Comparison of ENCODE assay signal across 11 cellular contexts in genomic region chr12:1760566-1761382, GRCh38. TPM values are rescaled to one million over a fixed set of nuclear protein-coding genes. Genes with fewer than 3 reads are reported as not detected.
DNase-seq lines count a peak whose midpoint lies in the region; ATAC-seq, FAIRE-seq and TF ChIP-seq lines count a peak whose summit lies in the region.
"Had no signal": no experiment of that assay in that cellular context is flagged by ENCODE, and none has a peak within 500 bp of the region (broad histone marks: within the 10 kb centered on the region; RNA-seq: fewer than 3 reads in every experiment).

No MANE protein-coding gene starts in this region.

- no peak for TF ChIP-seq RAD21 in K562 (CRISPR knock-in tag; conservative IDR thresholded peaks at IDR 0.05 in 1 of 2, IDR thresholded peaks at IDR 0.05 in 1 of 2)

- DNase-seq in ACHN: peak; percentile 99
- DNase-seq in HTR-8/SVneo (ENCODE audit: insufficient read length, low spot score): peak; percentile 52
- DNase-seq in K562 (ENCODE audit: extremely low read depth in 1 of 4, low spot score in 3 of 4): peak in 2 of 4 experiments; percentile 14 to 44
- DNase-seq in kidney tubule cell (ENCODE audit: low spot score): peak; percentile 95
- no peak for DNase-seq in endothelial cell (ENCODE audit: low spot score)
- DNase-seq in CD8-positive, alpha-beta T cell: no peak
- no peak for DNase-seq in Caco-2
- no peak for DNase-seq in activated CD8-positive, alpha-beta memory T cell treated with anti-CD3 and anti-CD28 coated beads, Interleukin-2, amount 50 U/mL, for 4 hours
- DNase-seq: activated CD4-positive, alpha-beta T cell treated with anti-CD3 and anti-CD28 coated beads for 36 hours had no signal

- BruUV-seq in K562 (replicated peaks; lab: Mats Ljungman, UMichigan) (no TSS peak), Caco-2 (replicated peaks; lab: Mats Ljungman, UMichigan) (no TSS peak)

- H3K4me1 ChIP-seq in K562 (replicated peaks in 1 of 2; ENCODE audit: control insufficient read depth in 2 of 2, insufficient read depth in 2 of 2, low read length in 2 of 2) (peaks cover 0 to 2% of the 10 kb centered on the region in 2 experiments; a peak in 1 of 5 replicates), Caco-2 (peaks cover 33% of the 10 kb centered on the region)
- H3K4me1 ChIP-seq in CD8-positive, alpha-beta T cell (ENCODE audit: insufficient read depth, low read length): no peaks in the 10 kb centered on the region
- H3K4me1 ChIP-seq: parathyroid adenoma had no signal

- peak; percentile 43; the same call in 1 of the 2 replicates for TF ChIP-seq EP300 in K562 (IDR thresholded peaks at IDR 0.05; ENCODE audit: low read length)

- H2AFZ ChIP-seq in K562 (ENCODE audit: low read depth, low read length): no peak overlapping the region
- H2AFZ ChIP-seq: parathyroid adenoma had no signal

- no peak overlapping the region for H3K9ac ChIP-seq in K562 (ENCODE audit: insufficient read depth in 1 of 2, low read depth in 2 of 2, low read length in 2 of 2)
- H3K9ac ChIP-seq: parathyroid adenoma had no signal

- POLR2A ChIA-PET in K562 (lab: Yijun Ruan, JAX): interaction anchor here (0.6 kb wide), 1 partner anchor 126 kb away, joined by 4 read pairs; no protein-coding TSS in a partner anchor
- POLR2A ChIA-PET in CD8-positive, alpha-beta T cell (lab: Charles Lee): no interaction called here
- POLR2A ChIA-PET in Caco-2 (lab: Charles Lee): no interaction called here

- peak overlapping the region; percentile 38; the same call in 1 of the 3 replicates for H3K27ac ChIP-seq in K562 (ENCODE audit: extremely low read depth, low read depth, low read length)
- no peak overlapping the region for H3K27ac ChIP-seq in CD8-positive, alpha-beta T cell (ENCODE audit: low read depth, low read length)
- H3K27ac ChIP-seq: C4-2B, parathyroid adenoma had no signal

- no peak overlapping the region for H3K4me3 ChIP-seq in K562
- H3K4me3 ChIP-seq in CD8-positive, alpha-beta T cell (ENCODE audit: low read depth, low read length): no peak overlapping the region
- no peak overlapping the region for H3K4me3 ChIP-seq in Caco-2 (ENCODE audit: low read depth, low read length)

- in situ Hi-C loops in ACHN (cut with HindIII; ENCODE audit: low pct_ligation_motif_present, low pct_unique_long_range_greater_than_20kb, low sequenced_read_pairs) (no loop called here), K562 (cut with MboI) (no loop called here)

- ATAC-seq in K562: peak; percentile 70
- no peak for ATAC-seq in CD8-positive, alpha-beta T cell
- ATAC-seq: activated CD4-positive, alpha-beta T cell treated with anti-CD3 and anti-CD28 coated beads for 36 hours had no signal

- WGBS in K562 (ENCODE audit: insufficient coverage, low coverage, missing lambda C conversion rate): 50% methylated on average over 2 of the region's 2 CpGs

- H3K79me2 ChIP-seq in K562 (ENCODE audit: control insufficient read depth, insufficient read depth, low read length): peaks cover 83% of the 10 kb centered on the region

- H3K27me3 Mint-ChIP-seq in endothelial cell (ENCODE audit: unreplicated experiment) (no peaks in the 10 kb centered on the region), Caco-2 (ENCODE audit: insufficient read depth, unreplicated experiment) (no peaks in the 10 kb centered on the region)
- H3K27me3 Mint-ChIP-seq in CD8-positive, alpha-beta T cell (ENCODE audit: low read depth): no peaks in the 10 kb centered on the region
- H3K27me3 Mint-ChIP-seq: activated CD4-positive, alpha-beta T cell treated with anti-CD3 and anti-CD28 coated beads for 36 hours had no signal

- H3K9me3 Mint-ChIP-seq in endothelial cell (ENCODE audit: unreplicated experiment): no peaks in the 10 kb centered on the region
- H3K9me3 Mint-ChIP-seq in CD8-positive, alpha-beta T cell: no peaks in the 10 kb centered on the region
- H3K9me3 Mint-ChIP-seq in Caco-2 (ENCODE audit: unreplicated experiment): no peaks in the 10 kb centered on the region

- H4K20me1 ChIP-seq in K562 (replicated peaks; ENCODE audit: control insufficient read depth, insufficient read depth, low read length): no peaks in the 10 kb centered on the region

- H3K36me3 ChIP-seq in K562 (ENCODE audit: control insufficient read depth, insufficient read depth, low read length) (peaks cover 53% of the 10 kb centered on the region), Caco-2 (ENCODE audit: control insufficient read depth, insufficient read depth, low read length) (no peaks in the 10 kb centered on the region)
- peaks cover 11% of the 10 kb centered on the region for H3K36me3 ChIP-seq in CD8-positive, alpha-beta T cell (ENCODE audit: insufficient read depth, low read length)

- H3K9me1 ChIP-seq in K562 (ENCODE audit: control insufficient read depth, insufficient read depth, low read length): no peaks in the 10 kb centered on the region

- H3K36me3 Mint-ChIP-seq in endothelial cell (ENCODE audit: low read depth, unreplicated experiment) (peaks cover 3% of the 10 kb centered on the region), Caco-2 (ENCODE audit: insufficient read depth, unreplicated experiment) (peaks cover 49% of the 10 kb centered on the region)
- peaks cover 53% of the 10 kb centered on the region for H3K36me3 Mint-ChIP-seq in CD8-positive, alpha-beta T cell

- TF ChIP-seq CTCF in K562 (IDR thresholded peaks at IDR 0.05 in 2 of 3, conservative IDR thresholded peaks at IDR 0.05 in 1 of 3; ENCODE audit: insufficient read depth in 2 of 3, low read depth in 1 of 3, low read length in 3 of 3) (no peak), endothelial cell (IDR thresholded peaks at IDR 0.05; ENCODE audit: unreplicated experiment) (no peak), Caco-2 (IDR thresholded peaks at IDR 0.05; ENCODE audit: insufficient read depth in 1 of 2, low read depth in 1 of 2, low read length in 1 of 2, severe bottlenecking in 1 of 2, unreplicated experiment in 1 of 2) (no peak)
- TF ChIP-seq CTCF in CD8-positive, alpha-beta T cell (IDR thresholded peaks at IDR 0.05): no peak

- H3K27ac Mint-ChIP-seq in endothelial cell (ENCODE audit: unreplicated experiment) (no peak overlapping the region), Caco-2 (ENCODE audit: unreplicated experiment) (no peak overlapping the region)
- no peak overlapping the region for H3K27ac Mint-ChIP-seq in CD8-positive, alpha-beta T cell
- H3K27ac Mint-ChIP-seq: activated CD4-positive, alpha-beta T cell treated with anti-CD3 and anti-CD28 coated beads for 36 hours had no signal

- CTCF ChIA-PET in K562 (lab: Yijun Ruan, JAX; ENCODE audit: low intra/inter-chr PET ratio): no interaction called here
- CTCF ChIA-PET in CD8-positive, alpha-beta T cell (lab: Charles Lee): interaction anchor here (1.2 to 1.4 kb wide), 2 partner anchors 102 to 107 kb away, joined by 3 read pairs; no protein-coding TSS in a partner anchor
- CTCF ChIA-PET in Caco-2 (lab: Charles Lee): no interaction called here

- intact Hi-C loops in K562 (cut with micrococcal nuclease) (no loop called here), Caco-2 (cut with micrococcal nuclease; ENCODE audit: unreplicated experiment) (no loop called here)
- intact Hi-C loops in CD8-positive, alpha-beta T cell (cut with DNase I, micrococcal nuclease): no loop called here

- FAIRE-seq in HTR-8/SVneo (lab: Jason Lieb, UNC) (peak; percentile 89), K562 (lab: Jason Lieb, UNC) (peak; percentile 11)

- TF ChIP-seq POLR2A in K562 (conservative IDR thresholded peaks at IDR 0.05): no peak

- H3K4me3 Mint-ChIP-seq in endothelial cell (ENCODE audit: unreplicated experiment) (no peak overlapping the region), Caco-2 (ENCODE audit: unreplicated experiment) (no peak overlapping the region)
- H3K4me3 Mint-ChIP-seq in CD8-positive, alpha-beta T cell: no peak overlapping the region
- H3K4me3 Mint-ChIP-seq: activated CD4-positive, alpha-beta T cell treated with anti-CD3 and anti-CD28 coated beads for 36 hours had no signal

- no peak overlapping the region for H3K4me2 ChIP-seq in K562 (ENCODE audit: insufficient read depth, low read length)

- H3K27me3 ChIP-seq in K562 (ENCODE audit: control insufficient read depth in 2 of 2, insufficient read depth in 2 of 2, low read length in 2 of 2) (no peaks in the 10 kb centered on the region), Caco-2 (replicated peaks; ENCODE audit: control insufficient read depth, insufficient read depth, low read length) (no peaks in the 10 kb centered on the region)
- H3K27me3 ChIP-seq in CD8-positive, alpha-beta T cell (ENCODE audit: insufficient read depth, low read length): no peaks in the 10 kb centered on the region

- H3K4me1 Mint-ChIP-seq in endothelial cell (ENCODE audit: unreplicated experiment): no peaks in the 10 kb centered on the region
- H3K4me1 Mint-ChIP-seq in CD8-positive, alpha-beta T cell (ENCODE audit: low read depth): peaks cover 19% of the 10 kb centered on the region
- peaks cover 35% of the 10 kb centered on the region for H3K4me1 Mint-ChIP-seq in Caco-2 (ENCODE audit: low read depth, unreplicated experiment)

- H3K9me3 ChIP-seq in K562 (replicated peaks; ENCODE audit: control insufficient read depth, insufficient read depth, low read depth, low read length): no peaks in the 10 kb centered on the region
- no peaks in the 10 kb centered on the region for H3K9me3 ChIP-seq in CD8-positive, alpha-beta T cell (ENCODE audit: low read length)
- H3K9me3 ChIP-seq in Caco-2: no peaks in the 10 kb centered on the region; the same call in 1 of the 2 replicates

RNA-seq across cellular contexts. Expression of gene LRTM2, which starts 59.6 kb away (rescaled TPM):
- total RNA-seq in K562 (2011; cell fraction: chromatin; rRNA removed; ENCODE audit: low replicate concordance): not detected in 2 replicates
- not detected in 2 replicates for total RNA-seq in K562 (2011; cell fraction: nucleolus; rRNA removed)
- not detected in 2 replicates for total RNA-seq in K562 (2011; cell fraction: nucleoplasm; rRNA removed)
- not detected in 2 replicates for total RNA-seq in K562 (2014; rRNA removed)
- total RNA-seq in K562 (2014; rRNA removed; fragmentation: Illumina TruSeq; extraction: Trizol): not detected in 2 replicates
- not detected in 2 replicates for total RNA-seq in K562 (2015; rRNA removed; fragmentation: Illumina TruSeq; extraction: Trizol)
- total RNA-seq in K562 (2021): not detected in 2 replicates
- polyA plus RNA-seq in K562 (2011; rRNA removed): not detected in 2 replicates
- not detected in 2 replicates for polyA plus RNA-seq in K562 (2011; cell fraction: cytosol; rRNA removed)
- not detected in 2 replicates for polyA plus RNA-seq in K562 (2011; cell fraction: nucleus; rRNA removed)
- not detected in 2 replicates for polyA plus RNA-seq in K562 (2012)
- not detected in 2 replicates for polyA plus RNA-seq in K562 (2014; fragmentation: Illumina TruSeq; extraction: Trizol)
- not detected for polyA plus RNA-seq in K562 (2014; fragmentation: Nextera tagmentation; extraction: Ambion mirVana)
- 0.09 TPM in 1 of 2 replicates, not detected in the other for polyA plus RNA-seq in K562 (2014; rRNA removed)
- not detected in 2 replicates for polyA minus RNA-seq in K562 (2011; rRNA and poly(A)+ RNA removed)
- not detected in 2 replicates for polyA minus RNA-seq in K562 (2011; cell fraction: cytosol; rRNA and poly(A)+ RNA removed)
- not detected in 2 replicates for polyA minus RNA-seq in K562 (2011; cell fraction: nucleus; rRNA and poly(A)+ RNA removed)
- not detected for total RNA-seq in endothelial cell (ENCODE audit: unreplicated experiment)
- total RNA-seq in CD8-positive, alpha-beta T cell: not detected
- total RNA-seq in Caco-2 (2022): 0.51 TPM in 1 of 2 replicates, not detected in the other
- total RNA-seq: activated CD4-positive, alpha-beta T cell treated with anti-CD3 and anti-CD28 coated beads for 36 hours had no signal

Comparison
In these comparisons a context has a peak if more than half of its experiments do, and no peak if none do; other contexts are left out.
1. DNase-seq: peak in ACHN (single experiment), HTR-8/SVneo (single experiment) and kidney tubule cell (single experiment); none in endothelial cell (single experiment), CD8-positive, alpha-beta T cell (0 of 7), Caco-2 (0 of 2) and activated CD8-positive, alpha-beta memory T cell treated with anti-CD3 and anti-CD28 coated beads, Interleukin-2, amount 50 U/mL, for 4 hours (single experiment).